ENCODE assay signal across 20 cellular contexts in the genomic region with DNA sequence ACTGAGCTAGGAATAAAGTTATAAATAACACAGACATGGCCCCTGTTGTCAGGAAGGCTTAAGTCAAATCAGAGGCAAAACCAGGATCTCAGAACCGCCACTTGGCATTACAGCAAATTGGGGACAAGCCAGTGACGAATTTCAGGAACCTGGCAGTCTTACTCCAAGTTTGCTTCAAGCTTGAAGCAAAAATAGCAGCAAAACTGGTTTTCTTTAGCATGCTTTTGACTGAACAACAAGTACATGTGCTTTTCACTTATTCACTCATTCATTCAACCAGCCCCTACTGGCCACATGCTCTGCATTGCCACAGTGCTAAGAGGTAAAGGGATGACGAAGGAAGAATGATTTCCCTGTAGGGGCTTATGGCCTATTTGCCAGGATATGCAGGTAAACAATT.
DNase-seq lines count a peak whose midpoint lies in the region; ATAC-seq and TF ChIP-seq lines count a peak whose summit lies in the region.
"Had no signal": no experiment of that assay in that cellular context is flagged by ENCODE, and none has a peak within 500 bp of the region (broad histone marks: within the 10 kb centered on the region; RNA-seq: fewer than 3 reads in every experiment).

No MANE protein-coding gene starts in this region.

- H3K27me3 Mint-ChIP-seq in T-helper 2 cell treated with Interferon-gamma antibody and Interleukin-4, amounts not matched to agents 5 μg/mL and 100 μg/mL, for 36 hours (ENCODE audit: low read depth), result no peaks in the 10 kb centered on the region

- H3K9me3 ChIP-seq in thoracic aorta, result no peaks in the 10 kb centered on the region
- H3K9me3 ChIP-seq: HAP-1 had no signal

- H3K36me3 ChIP-seq in thoracic aorta, result no peaks in the 10 kb centered on the region
- H3K36me3 ChIP-seq: HAP-1 had no signal

- no peaks in the 10 kb centered on the region for H3K27me3 ChIP-seq in thoracic aorta (replicated peaks; ENCODE audit: insufficient read depth)

- no peak overlapping the region for H3K4me3 ChIP-seq in epithelial cell of esophagus (ENCODE audit: low read length)
- H3K4me3 ChIP-seq in thoracic aorta, result no peak overlapping the region
- H3K4me3 ChIP-seq: GM23248, HAP-1 had no signal

- no peak overlapping the region for H3K27ac ChIP-seq in thoracic aorta
- H3K27ac ChIP-seq: GM23248 had no signal

- in situ Hi-C loops in G401 (cut with HindIII; ENCODE audit: low sequenced_read_pairs), result no loop called here

- no peaks in the 10 kb centered on the region for H3K36me3 Mint-ChIP-seq in T-helper 2 cell treated with Interferon-gamma antibody and Interleukin-4, amounts not matched to agents 5 μg/mL and 100 μg/mL, for 36 hours (ENCODE audit: low read depth)

- no peak overlapping the region for H3K27ac Mint-ChIP-seq in T-helper 2 cell treated with Interferon-gamma antibody and Interleukin-4, amounts not matched to agents 5 μg/mL and 100 μg/mL, for 36 hours

- DNase-seq in G401 (ENCODE audit: low spot score) (peak; percentile 54), epithelial cell of esophagus (ENCODE audit: low read depth) (peak; percentile 7), midbrain (lab: John Stamatoyannopoulos, UW) (peak; percentile 43), thoracic aorta (ENCODE audit: low spot score) (no peak), DMS53 (lab: John Stamatoyannopoulos, UW) (no peak), NCI-H748 treated with DMSO at 0.1 percent for 48 hours (lab: John Stamatoyannopoulos, UW) (no peak), SHP77 treated with DMSO at 0.1 percent for 48 hours (lab: John Stamatoyannopoulos, UW) (no peak)
- DNase-seq in T-helper 2 cell treated with Interferon-gamma antibody and Interleukin-4, amounts not matched to agents 5 μg/mL and 100 μg/mL, for 36 hours (ENCODE audit: low spot score), result no peak
- DNase-seq: 8988T, ACHN, Calu3, GM23248, NCI-H1092 treated with DMSO at 0.1 percent for 48 hours, NCI-H1436, NCI-H187 treated with DMSO at 0.1 percent for 48 hours, NCI-H446 treated with DMSO at 0.1 percent for 48 hours, NCI-H526, Right ventricle myocardium superior, RPMI8226 had no signal

- H3K4me3 Mint-ChIP-seq in T-helper 2 cell treated with Interferon-gamma antibody and Interleukin-4, amounts not matched to agents 5 μg/mL and 100 μg/mL, for 36 hours, result no peak overlapping the region

- ATAC-seq in thoracic aorta (ENCODE audit: insufficient number of reproducible peaks, low FRiP score, low read depth), result no peak

- no peaks in the 10 kb centered on the region for H3K4me1 Mint-ChIP-seq in T-helper 2 cell treated with Interferon-gamma antibody and Interleukin-4, amounts not matched to agents 5 μg/mL and 100 μg/mL, for 36 hours (ENCODE audit: low read depth)

- TF ChIP-seq CTCF in epithelial cell of esophagus (IDR thresholded peaks at IDR 0.05; ENCODE audit: insufficient read depth, low read depth, low read length, missing control alignments), result no peak
- TF ChIP-seq CTCF in thoracic aorta (IDR thresholded peaks at IDR 0.05), result peak; percentile 9

- peaks cover 0 to 24% of the 10 kb centered on the region in 2 donors for H3K4me1 ChIP-seq in thoracic aorta (ENCODE audit: control insufficient read depth in 1 of 2, low read depth in 2 of 2)
- H3K4me1 ChIP-seq: HAP-1 had no signal

- H3K9me3 Mint-ChIP-seq in T-helper 2 cell treated with Interferon-gamma antibody and Interleukin-4, amounts not matched to agents 5 μg/mL and 100 μg/mL, for 36 hours, result no peaks in the 10 kb centered on the region

Comparison
In these comparisons a context has a peak if more than half of its experiments do, and no peak if none do; other contexts are left out.
1. DNase-seq: peak in G401 (single experiment), epithelial cell of esophagus (single experiment) and midbrain (single experiment); none in thoracic aorta (single experiment), T-helper 2 cell treated with Interferon-gamma antibody and Interleukin-4, amounts not matched to agents 5 μg/mL and 100 μg/mL, for 36 hours (single experiment), DMS53 (single experiment), NCI-H748 treated with DMSO at 0.1 percent for 48 hours (single experiment) and SHP77 treated with DMSO at 0.1 percent for 48 hours (single experiment).